In the genomic region with DNA sequence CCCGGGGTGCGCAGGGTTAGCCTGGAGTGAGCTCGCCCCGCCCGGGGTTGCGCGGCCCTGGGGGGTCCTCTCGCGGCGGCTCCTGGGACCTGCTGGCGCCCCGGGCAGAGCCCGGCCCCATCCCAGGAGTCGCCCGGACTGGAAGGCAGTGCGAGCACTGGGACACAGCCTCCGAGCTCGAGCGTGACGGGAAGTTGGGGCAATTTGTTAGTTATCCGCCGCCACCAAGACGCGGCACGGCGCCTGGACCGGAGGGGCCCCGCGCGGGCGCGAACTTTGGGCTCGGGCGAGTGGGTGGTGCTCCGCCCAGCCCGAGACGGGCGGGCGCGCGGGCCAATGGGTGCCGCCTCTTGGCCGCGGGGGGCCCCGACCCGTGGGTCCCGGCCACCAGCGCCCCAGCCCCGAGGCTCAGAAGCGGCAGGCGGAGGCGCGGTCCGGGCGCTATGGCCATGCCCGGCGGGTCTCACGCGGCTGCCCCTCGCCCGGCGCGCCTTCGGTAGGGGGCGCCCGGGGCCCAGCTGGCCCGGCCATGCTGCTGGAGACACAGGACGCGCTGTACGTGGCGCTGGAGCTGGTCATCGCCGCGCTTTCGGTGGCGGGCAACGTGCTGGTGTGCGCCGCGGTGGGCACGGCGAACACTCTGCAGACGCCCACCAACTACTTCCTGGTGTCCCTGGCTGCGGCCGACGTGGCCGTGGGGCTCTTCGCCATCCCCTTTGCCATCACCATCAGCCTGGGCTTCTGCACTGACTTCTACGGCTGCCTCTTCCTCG, we compare ENCODE assay signal across 1 cellular context.
A peak's percentile ranks its signal among the peaks of the same experiment; 100 is the strongest.
TF ChIP-seq lines count a peak whose summit lies in the region.

ADORA2B (plus strand) TSS at position 411 of the 773 bp plus-strand sequence; CDS start at position 530, 119 bp downstream.

TF ChIP-seq in HepG2, 621 proteins besides CTCF, POLR2A, EP300 and RAD21 (continued from another document and continues in another):
- no peak; the same call in 1 of the 2 replicates for TF ChIP-seq ZBTB14 (CRISPR knock-in tag; IDR thresholded peaks at IDR 0.05)
- peak; percentile 73 for TF ChIP-seq POLR2G (IDR thresholded peaks at IDR 0.05; ENCODE audit: low read depth, low read length)
- no peak for TF ChIP-seq KLF12 (CRISPR knock-in tag; IDR thresholded peaks at IDR 0.05; ENCODE audit: borderline replicate concordance)
- no peak; the same call in 1 of the 2 replicates for TF ChIP-seq ZNF691 (CRISPR knock-in tag; IDR thresholded peaks at IDR 0.05; ENCODE audit: borderline replicate concordance, low read depth)
- peak; percentile 77 for TF ChIP-seq SP2 (CRISPR knock-in tag; IDR thresholded peaks at IDR 0.05)
- 0 out of 2 replicates have a peak, but pooled peaks have one; percentile 25 for TF ChIP-seq ZNF558 (CRISPR knock-in tag; IDR thresholded peaks at IDR 0.05; ENCODE audit: borderline replicate concordance)
- peak; percentile 44; the same call in 1 of the 2 replicates for TF ChIP-seq ZNF605 (CRISPR knock-in tag; IDR thresholded peaks at IDR 0.05)
- TF ChIP-seq DMAP1 (CRISPR knock-in tag; IDR thresholded peaks at IDR 0.05) = peak; percentile 46; the same call in 1 of the 2 replicates
- no peak for TF ChIP-seq DRAP1 (CRISPR knock-in tag; IDR thresholded peaks at IDR 0.05)
- no peak for TF ChIP-seq NFAT5 (CRISPR knock-in tag; IDR thresholded peaks at IDR 0.05)
- TF ChIP-seq ZNF232 (CRISPR knock-in tag; IDR thresholded peaks at IDR 0.05; ENCODE audit: borderline replicate concordance) = no peak
- TF ChIP-seq AGO1 (IDR thresholded peaks at IDR 0.05; ENCODE audit: low read depth, low read length, poor library complexity, severe bottlenecking) = no peak
- TF ChIP-seq CREM (IDR thresholded peaks at IDR 0.05) = no peak
- TF ChIP-seq CREM (CRISPR knock-in tag; IDR thresholded peaks at IDR 0.05) = no peak
- TF ChIP-seq ZFP36 (IDR thresholded peaks at IDR 0.05; ENCODE audit: borderline replicate concordance, low read depth, low read length, partially characterized antibody) = no peak
- TF ChIP-seq KAT7 (CRISPR knock-in tag; IDR thresholded peaks at IDR 0.05; ENCODE audit: borderline replicate concordance) = peak; percentile 65; the same call in 1 of the 2 replicates
- peak; percentile 83 for TF ChIP-seq ZNF441 (CRISPR knock-in tag; IDR thresholded peaks at IDR 0.05; ENCODE audit: borderline replicate concordance)
- no peak for TF ChIP-seq MAF1 (CRISPR knock-in tag; IDR thresholded peaks at IDR 0.05; ENCODE audit: borderline replicate concordance)
- no peak; the same call in 1 of the 2 replicates for TF ChIP-seq SIX1 (CRISPR knock-in tag; IDR thresholded peaks at IDR 0.05; ENCODE audit: borderline replicate concordance)
- no peak for TF ChIP-seq ZNF570 (CRISPR knock-in tag; IDR thresholded peaks at IDR 0.05; ENCODE audit: borderline replicate concordance)
- TF ChIP-seq GATA4 (IDR thresholded peaks at IDR 0.05; ENCODE audit: borderline replicate concordance, low read depth) = 0 out of 2 replicates have a peak, but pooled peaks have one; percentile 41
- 0 out of 2 replicates have a peak, but pooled peaks have one; percentile 18 for TF ChIP-seq RERE (CRISPR knock-in tag; IDR thresholded peaks at IDR 0.05; ENCODE audit: low read depth)
- TF ChIP-seq SYNCRIP (IDR thresholded peaks at IDR 0.05; ENCODE audit: insufficient read depth, low read depth, low read length) = no peak
- 0 out of 2 replicates have a peak, but pooled peaks have one; percentile 56 for TF ChIP-seq ZNF841 (CRISPR knock-in tag; IDR thresholded peaks at IDR 0.05; ENCODE audit: borderline replicate concordance)
- no peak for TF ChIP-seq ZNF382 (CRISPR knock-in tag; IDR thresholded peaks at IDR 0.05; ENCODE audit: borderline replicate concordance)
- TF ChIP-seq NCOA2 (CRISPR knock-in tag; IDR thresholded peaks at IDR 0.05) = 0 out of 2 replicates have a peak, but pooled peaks have one; percentile 15
- TF ChIP-seq ZNF350 (CRISPR knock-in tag; IDR thresholded peaks at IDR 0.05; ENCODE audit: borderline replicate concordance, low read depth) = no peak
- TF ChIP-seq ZNF557 (CRISPR knock-in tag; IDR thresholded peaks at IDR 0.05) = no peak
- no peak for TF ChIP-seq ZNF318 (CRISPR knock-in tag; IDR thresholded peaks at IDR 0.05)
- TF ChIP-seq ZNF7 (CRISPR knock-in tag; IDR thresholded peaks at IDR 0.05) = no peak
- TF ChIP-seq CBX2 (IDR thresholded peaks at IDR 0.05; ENCODE audit: low read depth, low read length) = no peak
- TF ChIP-seq CBX2 (CRISPR knock-in tag; IDR thresholded peaks at IDR 0.05; ENCODE audit: low read depth) = no peak
